In genomic region chr18:72612894-72613537, GRCh38 we compare ENCODE assay signal across 31 cellular contexts.
DNase-seq lines count a peak whose midpoint lies in the region; ATAC-seq lines count a peak whose summit lies in the region.
"Had no signal": no experiment of that assay in that cellular context is flagged by ENCODE, and none has a peak within 500 bp of the region (broad histone marks: within the 10 kb centered on the region; RNA-seq: fewer than 3 reads in every experiment).

No MANE protein-coding gene starts in this region.

- intact Hi-C loops in left colon (cut with DNase I, micrococcal nuclease) = no loop called here

- ATAC-seq in GM21360 (IDR thresholded peaks at IDR 0.05; ENCODE audit: unreplicated experiment) (peak; percentile 96), HG03378 (IDR thresholded peaks at IDR 0.05; ENCODE audit: unreplicated experiment) (peak; percentile 68), HG03521 (IDR thresholded peaks at IDR 0.05; ENCODE audit: unreplicated experiment) (no peak), left colon (no peak)
- ATAC-seq: A549; gastrocnemius medialis; left ventricle myocardium superior; naive thymus-derived CD8-positive, alpha-beta T cell had no signal

- DNase-seq in CD1c-positive myeloid dendritic cell (ENCODE audit: extremely low spot score) (peak; percentile 24), OCI-M1 (lab: John Stamatoyannopoulos, UW) (peak; percentile 36), left colon (no peak), ureter (ENCODE audit: low spot score) (no peak)
- no peak for DNase-seq in activated CD8-positive, alpha-beta memory T cell treated with anti-CD3 and anti-CD28 coated beads, Interleukin-2, amount 50 U/mL, for 4 hours
- DNase-seq: activated B cell treated with CpG ODN at 0.5 μM for 24 hours; activated CD4-positive, alpha-beta memory T cell treated with anti-CD3 and anti-CD28 coated beads, Interleukin-2, amount 10 ng/mL, durations not matched to agents 7 days and 5 days; activated effector memory CD4-positive, alpha-beta T cell treated with Interleukin-2 at 50 U/mL for 16 hours; activated naive CD8-positive, alpha-beta T cell treated with anti-CD3 and anti-CD28 coated beads for 36 hours; activated T-cell treated with anti-CD3 and anti-CD28 coated beads for 4 hours; COR-L47; DMS79 treated with DMSO at 0.1 percent for 48 hours; esophagus squamous epithelium; gastrocnemius medialis; GOT3; hippocampal formation; immature natural killer cell; left ventricle myocardium superior; midbrain; naive thymus-derived CD8-positive, alpha-beta T cell; NCI-H1417 treated with DMSO at 0.1 percent for 48 hours; NCI-H510A; NK-92 treated with Interleukin-12 subunit alpha and Interleukin-12 subunit beta, amount 100 ng/mL, for 24 hours; retina; small intestine; stimulated activated CD4-positive, alpha-beta T cell treated with anti-CD3 and anti-CD28 coated beads, Interleukin-2, amount 100 ng/mL, for 24 hours; uterus had no signal

Comparison
In these comparisons a context has a peak if more than half of its experiments do, and no peak if none do; other contexts are left out.
1. DNase-seq: peak in CD1c-positive myeloid dendritic cell (single experiment) and OCI-M1 (single experiment); none in activated CD8-positive, alpha-beta memory T cell treated with anti-CD3 and anti-CD28 coated beads, Interleukin-2, amount 50 U/mL, for 4 hours (single experiment), left colon (0 of 2) and ureter (single experiment).
2. ATAC-seq: peak in GM21360 (single experiment) and HG03378 (single experiment); none in HG03521 (single experiment) and left colon (single experiment).